In the genomic region with DNA sequence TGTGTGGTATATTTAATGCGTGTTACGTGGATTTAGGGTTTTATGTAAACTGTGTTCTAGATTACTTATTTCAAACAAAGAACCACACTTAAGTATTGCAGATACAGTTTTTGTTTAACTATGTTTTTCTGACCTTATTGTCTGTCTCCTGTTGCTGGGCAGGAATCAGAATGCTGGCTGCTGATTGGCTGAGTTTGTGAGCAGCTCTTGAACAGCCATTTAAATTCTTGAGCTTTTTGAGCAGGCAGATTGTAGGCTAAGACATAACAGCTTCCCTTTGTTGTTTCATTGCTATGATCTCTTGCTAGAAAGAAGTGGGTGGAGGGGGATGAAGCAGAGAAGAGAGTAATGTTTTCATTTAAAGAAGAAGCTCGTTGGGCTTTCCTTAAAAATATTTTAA, we compare ENCODE assay signal across 8 cellular contexts. TPM values are rescaled to one million over a fixed set of nuclear protein-coding genes. Genes with fewer than 3 reads are reported as not detected.
DNase-seq lines count a peak whose midpoint lies in the region; ATAC-seq, FAIRE-seq and TF ChIP-seq lines count a peak whose summit lies in the region.

No MANE protein-coding gene starts in this region.

- no peaks in the 10 kb centered on the region for H3K9me3 Mint-ChIP-seq in activated naive CD8-positive, alpha-beta T cell (ENCODE audit: low read depth)

- TF ChIP-seq CTCF in RWPE2 (IDR thresholded peaks at IDR 0.05; ENCODE audit: poor library complexity, severe bottlenecking) = no peak
- TF ChIP-seq CTCF in pancreas (IDR thresholded peaks at IDR 0.05) = no peak
- TF ChIP-seq CTCF in uterus (IDR thresholded peaks at IDR 0.05) = no peak

- H3K27me3 ChIP-seq in H7 (ENCODE audit: control insufficient read depth, insufficient read depth, low read length) (no peaks in the 10 kb centered on the region), RWPE2 (ENCODE audit: insufficient read depth, poor library complexity, severe bottlenecking) (no peaks in the 10 kb centered on the region), pancreas (no peaks in the 10 kb centered on the region), uterus (no peaks in the 10 kb centered on the region)

- DNase-seq in H7 = peak; percentile 62
- no peak for DNase-seq in RWPE2 (ENCODE audit: low spot score)
- DNase-seq in Right ventricle myocardium inferior (ENCODE audit: missing footprints) = peak; percentile 69
- peak in 4 of 6 donors; percentile 43 to 67 (median 62) for DNase-seq in pancreas
- peak; percentile 29 to 50 for DNase-seq in uterus
- no peak for DNase-seq in ureter (ENCODE audit: low spot score)

- WGBS in pancreas, 2 donors = 36 to 45% methylated on average over 3 of the region's 3 CpGs

- TF ChIP-seq POLR2A in uterus (IDR thresholded peaks at IDR 0.05) = no peak

- peak overlapping the region; percentile 88 for H3K27ac Mint-ChIP-seq in activated naive CD8-positive, alpha-beta T cell

- H3K27ac ChIP-seq in RWPE2 (ENCODE audit: poor library complexity, severe bottlenecking) (peak overlapping the region; percentile 37), pancreas (peak overlapping the region in 2 of 4 donors; percentile 19 to 34), uterus (peak overlapping the region in 1 of 2 donors; percentile 44)

- H3K36me3 ChIP-seq in H7 (replicated peaks; ENCODE audit: control insufficient read depth, insufficient read depth, low read length) (no peaks in the 10 kb centered on the region; the same call in 1 of the 2 replicates), RWPE2 (ENCODE audit: low read depth) (peaks cover 7% of the 10 kb centered on the region; the same call in 1 of the 2 replicates), pancreas (no peaks in the 10 kb centered on the region), uterus (no peaks in the 10 kb centered on the region)

- H3K9me3 ChIP-seq in RWPE2 (ENCODE audit: severe bottlenecking) = no peaks in the 10 kb centered on the region
- H3K9me3 ChIP-seq in pancreas = no peaks in the 10 kb centered on the region
- H3K9me3 ChIP-seq in uterus = no peaks in the 10 kb centered on the region

- peak overlapping the region; percentile 84 for H3K4me3 Mint-ChIP-seq in activated naive CD8-positive, alpha-beta T cell

- peaks cover 25% of the 10 kb centered on the region for H3K36me3 Mint-ChIP-seq in activated naive CD8-positive, alpha-beta T cell

- peaks cover 14% of the 10 kb centered on the region for H3K4me1 ChIP-seq in RWPE2 (ENCODE audit: insufficient read depth, poor library complexity, severe bottlenecking)
- H3K4me1 ChIP-seq in pancreas = peaks cover 12 to 33% (median 15%) of the 10 kb centered on the region in 3 donors
- H3K4me1 ChIP-seq in uterus = no peaks in the 10 kb centered on the region

- peaks cover 58% of the 10 kb centered on the region for H3K4me1 Mint-ChIP-seq in activated naive CD8-positive, alpha-beta T cell (ENCODE audit: low read depth)

- FAIRE-seq in pancreas (lab: Jason Lieb, UNC) = no peak

- intact Hi-C loops in Right ventricle myocardium inferior (cut with DNase I) (loop anchor here (1.0 to 5.0 kb wide), 3 partner anchors 50 to 180 kb away; partner anchors contain the start of gene ATF7IP), pancreas (cut with DNase I) (no loop called here), uterus (cut with DNase I; ENCODE audit: low total_unique reads) (no loop called here)

- H3K27me3 Mint-ChIP-seq in activated naive CD8-positive, alpha-beta T cell = no peaks in the 10 kb centered on the region

- H3K4me3 ChIP-seq in H7 (ENCODE audit: insufficient read depth, low read depth, low read length) (no peak overlapping the region), RWPE2 (ENCODE audit: severe bottlenecking) (no peak overlapping the region), pancreas (no peak overlapping the region), uterus (no peak overlapping the region)

- ATAC-seq in RWPE2 (ENCODE audit: low read depth) (peak; percentile 72), Right ventricle myocardium inferior (peak; percentile 56), pancreas (peak; percentile 77 to 90 (median 88)), HG03520 (IDR thresholded peaks at IDR 0.05; ENCODE audit: unreplicated experiment) (no peak)

RNA-seq across cellular contexts. Expression of gene ATF7IP, which starts 52.2 kb away (rescaled TPM):
- 19.5 and 26.2 TPM in 2 replicates for total RNA-seq in H7 (2014; rRNA removed; shearing (Covaris generic))
- total RNA-seq in Right ventricle myocardium inferior = 57.1 TPM
- 10 to 100 TPM; 24.0 to 54.1 (median 30.3) TPM for total RNA-seq in pancreas
- 1 to 10 TPM; 5.7 to 5.9 TPM for polyA plus RNA-seq in pancreas
- total RNA-seq in uterus = 100 to 1,000 TPM in 1 of 4 donors, 10 to 100 TPM in 3; 39.5 to 102 (median 65.6) TPM
- total RNA-seq in ureter = 124 TPM

Comparison
In these comparisons a context has a peak if more than half of its experiments do, and no peak if none do; other contexts are left out.
1. DNase-seq: peak in H7 (single experiment), Right ventricle myocardium inferior (single experiment), pancreas (4 of 6) and uterus (2 of 2); none in RWPE2 (single experiment) and ureter (single experiment).